ENCODE assay signal across 1 cellular context in the genomic region with DNA sequence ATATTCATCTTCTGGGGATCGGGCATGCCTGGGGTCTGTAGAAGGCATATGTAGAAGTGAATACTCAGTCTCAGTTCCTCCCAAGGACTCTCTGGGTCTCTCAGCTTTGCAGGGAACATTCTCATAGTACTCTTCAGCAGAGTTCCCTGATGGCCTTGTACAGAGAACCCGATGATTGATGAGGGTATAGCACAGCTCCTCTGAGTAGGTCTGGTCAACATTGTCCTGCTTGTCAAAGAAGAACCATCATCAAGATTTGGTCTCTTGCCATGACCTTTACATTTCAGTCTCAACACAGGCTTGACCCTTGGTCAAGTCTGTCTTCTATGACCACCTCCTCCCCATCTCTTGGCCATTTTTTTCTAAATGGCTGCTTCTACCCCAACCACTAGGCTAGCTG.
TF ChIP-seq lines count a peak whose summit lies in the region.

No MANE protein-coding gene starts in this region.

TF ChIP-seq in GM12878, 131 proteins besides CTCF, POLR2A, EP300 and RAD21 (continues in another document):
- no peak for TF ChIP-seq TARDBP (IDR thresholded peaks at IDR 0.05; ENCODE audit: borderline replicate concordance)
- TF ChIP-seq TCF7 (IDR thresholded peaks at IDR 0.05; ENCODE audit: borderline replicate concordance): no peak
- no peak for TF ChIP-seq STAT1 (conservative IDR thresholded peaks at IDR 0.05)
- no peak for TF ChIP-seq HCFC1 (IDR thresholded peaks at IDR 0.05; ENCODE audit: low read length)
- TF ChIP-seq, protein P1, sequence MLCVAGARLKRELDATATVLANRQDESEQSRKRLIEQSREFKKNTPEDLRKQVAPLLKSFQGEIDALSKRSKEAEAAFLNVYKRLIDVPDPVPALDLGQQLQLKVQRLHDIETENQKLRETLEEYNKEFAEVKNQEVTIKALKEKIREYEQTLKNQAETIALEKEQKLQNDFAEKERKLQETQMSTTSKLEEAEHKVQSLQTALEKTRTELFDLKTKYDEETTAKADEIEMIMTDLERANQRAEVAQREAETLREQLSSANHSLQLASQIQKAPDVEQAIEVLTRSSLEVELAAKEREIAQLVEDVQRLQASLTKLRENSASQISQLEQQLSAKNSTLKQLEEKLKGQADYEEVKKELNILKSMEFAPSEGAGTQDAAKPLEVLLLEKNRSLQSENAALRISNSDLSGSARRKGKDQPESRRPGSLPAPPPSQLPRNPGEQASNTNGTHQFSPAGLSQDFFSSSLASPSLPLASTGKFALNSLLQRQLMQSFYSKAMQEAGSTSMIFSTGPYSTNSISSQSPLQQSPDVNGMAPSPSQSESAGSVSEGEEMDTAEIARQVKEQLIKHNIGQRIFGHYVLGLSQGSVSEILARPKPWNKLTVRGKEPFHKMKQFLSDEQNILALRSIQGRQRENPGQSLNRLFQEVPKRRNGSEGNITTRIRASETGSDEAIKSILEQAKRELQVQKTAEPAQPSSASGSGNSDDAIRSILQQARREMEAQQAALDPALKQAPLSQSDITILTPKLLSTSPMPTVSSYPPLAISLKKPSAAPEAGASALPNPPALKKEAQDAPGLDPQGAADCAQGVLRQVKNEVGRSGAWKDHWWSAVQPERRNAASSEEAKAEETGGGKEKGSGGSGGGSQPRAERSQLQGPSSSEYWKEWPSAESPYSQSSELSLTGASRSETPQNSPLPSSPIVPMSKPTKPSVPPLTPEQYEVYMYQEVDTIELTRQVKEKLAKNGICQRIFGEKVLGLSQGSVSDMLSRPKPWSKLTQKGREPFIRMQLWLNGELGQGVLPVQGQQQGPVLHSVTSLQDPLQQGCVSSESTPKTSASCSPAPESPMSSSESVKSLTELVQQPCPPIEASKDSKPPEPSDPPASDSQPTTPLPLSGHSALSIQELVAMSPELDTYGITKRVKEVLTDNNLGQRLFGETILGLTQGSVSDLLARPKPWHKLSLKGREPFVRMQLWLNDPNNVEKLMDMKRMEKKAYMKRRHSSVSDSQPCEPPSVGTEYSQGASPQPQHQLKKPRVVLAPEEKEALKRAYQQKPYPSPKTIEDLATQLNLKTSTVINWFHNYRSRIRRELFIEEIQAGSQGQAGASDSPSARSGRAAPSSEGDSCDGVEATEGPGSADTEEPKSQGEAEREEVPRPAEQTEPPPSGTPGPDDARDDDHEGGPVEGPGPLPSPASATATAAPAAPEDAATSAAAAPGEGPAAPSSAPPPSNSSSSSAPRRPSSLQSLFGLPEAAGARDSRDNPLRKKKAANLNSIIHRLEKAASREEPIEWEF (IDR thresholded peaks at IDR 0.05; ENCODE audit: insufficient replicate concordance, low read depth, low read length): peak; percentile 89
- TF ChIP-seq IKZF2 (IDR thresholded peaks at IDR 0.05): no peak
- TF ChIP-seq CBFB (IDR thresholded peaks at IDR 0.05; ENCODE audit: low read depth): no peak
- TF ChIP-seq, protein P2, sequence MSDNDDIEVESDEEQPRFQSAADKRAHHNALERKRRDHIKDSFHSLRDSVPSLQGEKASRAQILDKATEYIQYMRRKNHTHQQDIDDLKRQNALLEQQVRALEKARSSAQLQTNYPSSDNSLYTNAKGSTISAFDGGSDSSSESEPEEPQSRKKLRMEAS (IDR thresholded peaks at IDR 0.05; ENCODE audit: low read depth, low read length): no peak
- TF ChIP-seq, protein P3, sequence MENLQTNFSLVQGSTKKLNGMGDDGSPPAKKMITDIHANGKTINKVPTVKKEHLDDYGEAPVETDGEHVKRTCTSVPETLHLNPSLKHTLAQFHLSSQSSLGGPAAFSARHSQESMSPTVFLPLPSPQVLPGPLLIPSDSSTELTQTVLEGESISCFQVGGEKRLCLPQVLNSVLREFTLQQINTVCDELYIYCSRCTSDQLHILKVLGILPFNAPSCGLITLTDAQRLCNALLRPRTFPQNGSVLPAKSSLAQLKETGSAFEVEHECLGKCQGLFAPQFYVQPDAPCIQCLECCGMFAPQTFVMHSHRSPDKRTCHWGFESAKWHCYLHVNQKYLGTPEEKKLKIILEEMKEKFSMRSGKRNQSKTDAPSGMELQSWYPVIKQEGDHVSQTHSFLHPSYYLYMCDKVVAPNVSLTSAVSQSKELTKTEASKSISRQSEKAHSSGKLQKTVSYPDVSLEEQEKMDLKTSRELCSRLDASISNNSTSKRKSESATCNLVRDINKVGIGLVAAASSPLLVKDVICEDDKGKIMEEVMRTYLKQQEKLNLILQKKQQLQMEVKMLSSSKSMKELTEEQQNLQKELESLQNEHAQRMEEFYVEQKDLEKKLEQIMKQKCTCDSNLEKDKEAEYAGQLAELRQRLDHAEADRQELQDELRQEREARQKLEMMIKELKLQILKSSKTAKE (IDR thresholded peaks at IDR 0.05; ENCODE audit: low read depth, poor library complexity, severe bottlenecking): peak; percentile 7
- peak; percentile 84 for TF ChIP-seq SPI1 (IDR thresholded peaks at IDR 0.05; ENCODE audit: borderline replicate concordance, insufficient read depth, low read depth, low read length)
- no peak for TF ChIP-seq KDM1A (IDR thresholded peaks at IDR 0.05; ENCODE audit: borderline replicate concordance)
- no peak for TF ChIP-seq JUND (IDR thresholded peaks at IDR 0.05; ENCODE audit: low read depth, low read length)
- TF ChIP-seq, protein P4, sequence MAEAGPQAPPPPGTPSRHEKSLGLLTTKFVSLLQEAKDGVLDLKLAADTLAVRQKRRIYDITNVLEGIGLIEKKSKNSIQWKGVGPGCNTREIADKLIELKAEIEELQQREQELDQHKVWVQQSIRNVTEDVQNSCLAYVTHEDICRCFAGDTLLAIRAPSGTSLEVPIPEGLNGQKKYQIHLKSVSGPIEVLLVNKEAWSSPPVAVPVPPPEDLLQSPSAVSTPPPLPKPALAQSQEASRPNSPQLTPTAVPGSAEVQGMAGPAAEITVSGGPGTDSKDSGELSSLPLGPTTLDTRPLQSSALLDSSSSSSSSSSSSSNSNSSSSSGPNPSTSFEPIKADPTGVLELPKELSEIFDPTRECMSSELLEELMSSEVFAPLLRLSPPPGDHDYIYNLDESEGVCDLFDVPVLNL (IDR thresholded peaks at IDR 0.05; ENCODE audit: low read depth, low read length): no peak
- TF ChIP-seq ESRRA (IDR thresholded peaks at IDR 0.05; ENCODE audit: low read length): no peak
- TF ChIP-seq, protein P5, sequence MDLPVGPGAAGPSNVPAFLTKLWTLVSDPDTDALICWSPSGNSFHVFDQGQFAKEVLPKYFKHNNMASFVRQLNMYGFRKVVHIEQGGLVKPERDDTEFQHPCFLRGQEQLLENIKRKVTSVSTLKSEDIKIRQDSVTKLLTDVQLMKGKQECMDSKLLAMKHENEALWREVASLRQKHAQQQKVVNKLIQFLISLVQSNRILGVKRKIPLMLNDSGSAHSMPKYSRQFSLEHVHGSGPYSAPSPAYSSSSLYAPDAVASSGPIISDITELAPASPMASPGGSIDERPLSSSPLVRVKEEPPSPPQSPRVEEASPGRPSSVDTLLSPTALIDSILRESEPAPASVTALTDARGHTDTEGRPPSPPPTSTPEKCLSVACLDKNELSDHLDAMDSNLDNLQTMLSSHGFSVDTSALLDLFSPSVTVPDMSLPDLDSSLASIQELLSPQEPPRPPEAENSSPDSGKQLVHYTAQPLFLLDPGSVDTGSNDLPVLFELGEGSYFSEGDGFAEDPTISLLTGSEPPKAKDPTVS (IDR thresholded peaks at IDR 0.05; ENCODE audit: low read depth, low read length): no peak
- TF ChIP-seq SP1 (IDR thresholded peaks at IDR 0.05; ENCODE audit: low read depth, low read length): no peak
- TF ChIP-seq, protein P6, sequence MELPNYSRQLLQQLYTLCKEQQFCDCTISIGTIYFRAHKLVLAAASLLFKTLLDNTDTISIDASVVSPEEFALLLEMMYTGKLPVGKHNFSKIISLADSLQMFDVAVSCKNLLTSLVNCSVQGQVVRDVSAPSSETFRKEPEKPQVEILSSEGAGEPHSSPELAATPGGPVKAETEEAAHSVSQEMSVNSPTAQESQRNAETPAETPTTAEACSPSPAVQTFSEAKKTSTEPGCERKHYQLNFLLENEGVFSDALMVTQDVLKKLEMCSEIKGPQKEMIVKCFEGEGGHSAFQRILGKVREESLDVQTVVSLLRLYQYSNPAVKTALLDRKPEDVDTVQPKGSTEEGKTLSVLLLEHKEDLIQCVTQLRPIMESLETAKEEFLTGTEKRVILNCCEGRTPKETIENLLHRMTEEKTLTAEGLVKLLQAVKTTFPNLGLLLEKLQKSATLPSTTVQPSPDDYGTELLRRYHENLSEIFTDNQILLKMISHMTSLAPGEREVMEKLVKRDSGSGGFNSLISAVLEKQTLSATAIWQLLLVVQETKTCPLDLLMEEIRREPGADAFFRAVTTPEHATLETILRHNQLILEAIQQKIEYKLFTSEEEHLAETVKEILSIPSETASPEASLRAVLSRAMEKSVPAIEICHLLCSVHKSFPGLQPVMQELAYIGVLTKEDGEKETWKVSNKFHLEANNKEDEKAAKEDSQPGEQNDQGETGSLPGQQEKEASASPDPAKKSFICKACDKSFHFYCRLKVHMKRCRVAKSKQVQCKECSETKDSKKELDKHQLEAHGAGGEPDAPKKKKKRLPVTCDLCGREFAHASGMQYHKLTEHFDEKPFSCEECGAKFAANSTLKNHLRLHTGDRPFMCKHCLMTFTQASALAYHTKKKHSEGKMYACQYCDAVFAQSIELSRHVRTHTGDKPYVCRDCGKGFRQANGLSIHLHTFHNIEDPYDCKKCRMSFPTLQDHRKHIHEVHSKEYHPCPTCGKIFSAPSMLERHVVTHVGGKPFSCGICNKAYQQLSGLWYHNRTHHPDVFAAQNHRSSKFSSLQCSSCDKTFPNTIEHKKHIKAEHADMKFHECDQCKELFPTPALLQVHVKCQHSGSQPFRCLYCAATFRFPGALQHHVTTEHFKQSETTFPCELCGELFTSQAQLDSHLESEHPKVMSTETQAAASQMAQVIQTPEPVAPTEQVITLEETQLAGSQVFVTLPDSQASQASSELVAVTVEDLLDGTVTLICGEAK (IDR thresholded peaks at IDR 0.05; ENCODE audit: borderline replicate concordance): no peak
- no peak for TF ChIP-seq SMARCA5 (IDR thresholded peaks at IDR 0.05)
- TF ChIP-seq ATF7 (IDR thresholded peaks at IDR 0.05; ENCODE audit: low read depth): 0 out of 2 replicates have a peak, but pooled peaks have one; percentile 7
- no peak for TF ChIP-seq GABPA (IDR thresholded peaks at IDR 0.05; ENCODE audit: low read depth)
- TF ChIP-seq, protein P7, sequence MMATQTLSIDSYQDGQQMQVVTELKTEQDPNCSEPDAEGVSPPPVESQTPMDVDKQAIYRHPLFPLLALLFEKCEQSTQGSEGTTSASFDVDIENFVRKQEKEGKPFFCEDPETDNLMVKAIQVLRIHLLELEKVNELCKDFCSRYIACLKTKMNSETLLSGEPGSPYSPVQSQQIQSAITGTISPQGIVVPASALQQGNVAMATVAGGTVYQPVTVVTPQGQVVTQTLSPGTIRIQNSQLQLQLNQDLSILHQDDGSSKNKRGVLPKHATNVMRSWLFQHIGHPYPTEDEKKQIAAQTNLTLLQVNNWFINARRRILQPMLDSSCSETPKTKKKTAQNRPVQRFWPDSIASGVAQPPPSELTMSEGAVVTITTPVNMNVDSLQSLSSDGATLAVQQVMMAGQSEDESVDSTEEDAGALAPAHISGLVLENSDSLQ (IDR thresholded peaks at IDR 0.05): peak; percentile 78; the same call in 1 of the 2 replicates
- no peak; the same call in 1 of the 2 replicates for TF ChIP-seq POLR2AphosphoS2 (IDR thresholded peaks at IDR 0.05; ENCODE audit: low read depth, low read length)
- no peak for TF ChIP-seq FOXM1 (IDR thresholded peaks at IDR 0.05; ENCODE audit: low read depth, low read length)
- TF ChIP-seq, protein P8, sequence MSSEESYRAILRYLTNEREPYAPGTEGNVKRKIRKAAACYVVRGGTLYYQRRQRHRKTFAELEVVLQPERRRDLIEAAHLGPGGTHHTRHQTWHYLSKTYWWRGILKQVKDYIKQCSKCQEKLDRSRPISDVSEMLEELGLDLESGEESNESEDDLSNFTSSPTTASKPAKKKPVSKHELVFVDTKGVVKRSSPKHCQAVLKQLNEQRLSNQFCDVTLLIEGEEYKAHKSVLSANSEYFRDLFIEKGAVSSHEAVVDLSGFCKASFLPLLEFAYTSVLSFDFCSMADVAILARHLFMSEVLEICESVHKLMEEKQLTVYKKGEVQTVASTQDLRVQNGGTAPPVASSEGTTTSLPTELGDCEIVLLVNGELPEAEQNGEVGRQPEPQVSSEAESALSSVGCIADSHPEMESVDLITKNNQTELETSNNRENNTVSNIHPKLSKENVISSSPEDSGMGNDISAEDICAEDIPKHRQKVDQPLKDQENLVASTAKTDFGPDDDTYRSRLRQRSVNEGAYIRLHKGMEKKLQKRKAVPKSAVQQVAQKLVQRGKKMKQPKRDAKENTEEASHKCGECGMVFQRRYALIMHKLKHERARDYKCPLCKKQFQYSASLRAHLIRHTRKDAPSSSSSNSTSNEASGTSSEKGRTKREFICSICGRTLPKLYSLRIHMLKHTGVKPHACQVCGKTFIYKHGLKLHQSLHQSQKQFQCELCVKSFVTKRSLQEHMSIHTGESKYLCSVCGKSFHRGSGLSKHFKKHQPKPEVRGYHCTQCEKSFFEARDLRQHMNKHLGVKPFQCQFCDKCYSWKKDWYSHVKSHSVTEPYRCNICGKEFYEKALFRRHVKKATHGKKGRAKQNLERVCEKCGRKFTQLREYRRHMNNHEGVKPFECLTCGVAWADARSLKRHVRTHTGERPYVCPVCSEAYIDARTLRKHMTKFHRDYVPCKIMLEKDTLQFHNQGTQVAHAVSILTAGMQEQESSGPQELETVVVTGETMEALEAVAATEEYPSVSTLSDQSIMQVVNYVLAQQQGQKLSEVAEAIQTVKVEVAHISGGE (CRISPR knock-in tag; IDR thresholded peaks at IDR 0.05): no peak
- TF ChIP-seq PML (IDR thresholded peaks at IDR 0.05; ENCODE audit: low read length): 0 out of 2 replicates have a peak, but pooled peaks have one; percentile 19
- TF ChIP-seq ZBED1 (IDR thresholded peaks at IDR 0.05; ENCODE audit: borderline replicate concordance): peak; percentile 66; the same call in 1 of the 2 replicates
- no peak for TF ChIP-seq ZNF622 (IDR thresholded peaks at IDR 0.05)
- TF ChIP-seq NBN (IDR thresholded peaks at IDR 0.05): no peak
- TF ChIP-seq DPF2 (IDR thresholded peaks at IDR 0.05): no peak
- TF ChIP-seq, protein P9, sequence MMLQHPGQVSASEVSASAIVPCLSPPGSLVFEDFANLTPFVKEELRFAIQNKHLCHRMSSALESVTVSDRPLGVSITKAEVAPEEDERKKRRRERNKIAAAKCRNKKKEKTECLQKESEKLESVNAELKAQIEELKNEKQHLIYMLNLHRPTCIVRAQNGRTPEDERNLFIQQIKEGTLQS (IDR thresholded peaks at IDR 0.05; ENCODE audit: borderline replicate concordance, extremely low read depth, low read depth, low read length): no peak
- no peak for TF ChIP-seq RUNX3 (IDR thresholded peaks at IDR 0.05; ENCODE audit: low read length)
- no peak for TF ChIP-seq ZZZ3 (IDR thresholded peaks at IDR 0.05; ENCODE audit: control insufficient read depth, insufficient read length, low read depth)
- peak; percentile 41 for TF ChIP-seq WRNIP1 (IDR thresholded peaks at IDR 0.05; ENCODE audit: borderline replicate concordance, low read depth, low read length)
- no peak for TF ChIP-seq PAX5 (IDR thresholded peaks at IDR 0.05; ENCODE audit: borderline replicate concordance, low read depth, low read length)
- TF ChIP-seq, protein P10, sequence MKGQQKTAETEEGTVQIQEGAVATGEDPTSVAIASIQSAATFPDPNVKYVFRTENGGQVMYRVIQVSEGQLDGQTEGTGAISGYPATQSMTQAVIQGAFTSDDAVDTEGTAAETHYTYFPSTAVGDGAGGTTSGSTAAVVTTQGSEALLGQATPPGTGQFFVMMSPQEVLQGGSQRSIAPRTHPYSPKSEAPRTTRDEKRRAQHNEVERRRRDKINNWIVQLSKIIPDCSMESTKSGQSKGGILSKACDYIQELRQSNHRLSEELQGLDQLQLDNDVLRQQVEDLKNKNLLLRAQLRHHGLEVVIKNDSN (IDR thresholded peaks at IDR 0.05; ENCODE audit: borderline replicate concordance, extremely low read length, insufficient read depth, low read depth, low read length): no peak
